Comparison of ENCODE assay signal across 11 cellular contexts in genomic region chr18:23232331-23232730, GRCh38.
A peak's percentile ranks its signal among the peaks of the same experiment; 100 is the strongest.
DNase-seq lines count a peak whose midpoint lies in the region; ATAC-seq and TF ChIP-seq lines count a peak whose summit lies in the region.
"Had no signal": no experiment of that assay in that cellular context is flagged by ENCODE, and none has a peak within 500 bp of the region (broad histone marks: within the 10 kb centered on the region; RNA-seq: fewer than 3 reads in every experiment).

No MANE protein-coding gene starts in this region.

- H3K4me3 ChIP-seq in CD8-positive, alpha-beta memory T cell (ENCODE audit: low read length) = no peak overlapping the region

- CTCF ChIA-PET in CD8-positive, alpha-beta memory T cell (lab: Charles Lee) = no interaction called here

- no peaks in the 10 kb centered on the region for H3K27me3 ChIP-seq in CD8-positive, alpha-beta memory T cell (ENCODE audit: insufficient read depth, low read length, poor library complexity, severe bottlenecking)

- H3K27me3 Mint-ChIP-seq in CD8-positive, alpha-beta memory T cell = peaks cover 0 to 1% of the 10 kb centered on the region in 2 donors
- no peaks in the 10 kb centered on the region for H3K27me3 Mint-ChIP-seq in activated naive CD8-positive, alpha-beta T cell treated with anti-CD3 and anti-CD28 coated beads, Interleukin-2, amount 10 ng/mL, durations not matched to agents 7 days and 5 days
- peaks cover 0 to 9% of the 10 kb centered on the region in 2 donors for H3K27me3 Mint-ChIP-seq in natural killer cell treated with Interleukin-12 subunit alpha and Interleukin-12 subunit beta and Interleukin-15 and Interleukin-18, amount 100 ng/mL, for 72 hours

- peak overlapping the region in 6 of 7 donors; percentile 22 to 63 (median 44) for H3K4me3 Mint-ChIP-seq in CD8-positive, alpha-beta memory T cell
- H3K4me3 Mint-ChIP-seq in activated naive CD8-positive, alpha-beta T cell treated with anti-CD3 and anti-CD28 coated beads, Interleukin-2, amount 10 ng/mL, durations not matched to agents 7 days and 5 days = no peak overlapping the region
- H3K4me3 Mint-ChIP-seq in natural killer cell treated with Interleukin-12 subunit alpha and Interleukin-12 subunit beta and Interleukin-15 and Interleukin-18, amount 100 ng/mL, for 72 hours = peak overlapping the region; percentile 73
- H3K4me3 Mint-ChIP-seq: nephron had no signal

- no peak for TF ChIP-seq CTCF in GM10266 (IDR thresholded peaks at IDR 0.05; ENCODE audit: control insufficient read depth, insufficient read depth, low read depth, missing control alignments)

- peak overlapping the region; percentile 10 to 99 (median 88) for H3K27ac Mint-ChIP-seq in CD8-positive, alpha-beta memory T cell
- H3K27ac Mint-ChIP-seq in activated naive CD8-positive, alpha-beta T cell treated with anti-CD3 and anti-CD28 coated beads, Interleukin-2, amount 10 ng/mL, durations not matched to agents 7 days and 5 days = peak overlapping the region; percentile 55
- peak overlapping the region; percentile 50 to 79 for H3K27ac Mint-ChIP-seq in natural killer cell treated with Interleukin-12 subunit alpha and Interleukin-12 subunit beta and Interleukin-15 and Interleukin-18, amount 100 ng/mL, for 72 hours

- no peaks in the 10 kb centered on the region for H3K9me3 Mint-ChIP-seq in CD8-positive, alpha-beta memory T cell
- peaks cover 4% of the 10 kb centered on the region for H3K9me3 Mint-ChIP-seq in activated naive CD8-positive, alpha-beta T cell treated with anti-CD3 and anti-CD28 coated beads, Interleukin-2, amount 10 ng/mL, durations not matched to agents 7 days and 5 days
- H3K9me3 Mint-ChIP-seq in natural killer cell treated with Interleukin-12 subunit alpha and Interleukin-12 subunit beta and Interleukin-15 and Interleukin-18, amount 100 ng/mL, for 72 hours = no peaks in the 10 kb centered on the region
- H3K9me3 Mint-ChIP-seq: nephron had no signal

- no peaks in the 10 kb centered on the region for H3K9me3 ChIP-seq in CD8-positive, alpha-beta memory T cell (ENCODE audit: low read length)

- H3K4me1 Mint-ChIP-seq in CD8-positive, alpha-beta memory T cell = peaks cover 17 to 51% (median 26%) of the 10 kb centered on the region in 3 donors
- H3K4me1 Mint-ChIP-seq in activated naive CD8-positive, alpha-beta T cell treated with anti-CD3 and anti-CD28 coated beads, Interleukin-2, amount 10 ng/mL, durations not matched to agents 7 days and 5 days = peaks cover 41% of the 10 kb centered on the region
- peaks cover 35 to 37% of the 10 kb centered on the region in 2 donors for H3K4me1 Mint-ChIP-seq in natural killer cell treated with Interleukin-12 subunit alpha and Interleukin-12 subunit beta and Interleukin-15 and Interleukin-18, amount 100 ng/mL, for 72 hours (ENCODE audit: low read depth in 2 of 2)

- no peaks in the 10 kb centered on the region for H3K36me3 ChIP-seq in CD8-positive, alpha-beta memory T cell (ENCODE audit: insufficient read depth, low read length)

- DNase-seq in CD8-positive, alpha-beta memory T cell = no peak
- DNase-seq in NAMALWA (ENCODE audit: low spot score) (peak; percentile 31), GM10266 (ENCODE audit: extremely low spot score) (no peak)
- DNase-seq in activated naive CD8-positive, alpha-beta T cell treated with anti-CD3 and anti-CD28 coated beads, Interleukin-2, amount 10 ng/mL, durations not matched to agents 7 days and 5 days = no peak
- no peak for DNase-seq in natural killer cell treated with Interleukin-12 subunit alpha and Interleukin-12 subunit beta and Interleukin-15 and Interleukin-18, amount 100 ng/mL, for 72 hours (ENCODE audit: low spot score)
- no peak for DNase-seq in activated CD4-positive, CD25-positive, alpha-beta regulatory T cell (lab: John Stamatoyannopoulos, UW)
- DNase-seq: activated CD4-positive, alpha-beta T cell treated with anti-CD3 and anti-CD28 coated beads, Interleukin-2, amount 50 U/mL, for 4 hours; SIG-M5 had no signal

- H3K27ac ChIP-seq in CD8-positive, alpha-beta memory T cell (ENCODE audit: low read depth, low read length) = peak overlapping the region; percentile 2

- peaks cover 19% of the 10 kb centered on the region for H3K4me1 ChIP-seq in CD8-positive, alpha-beta memory T cell (ENCODE audit: insufficient read depth, low read length)

- H3K36me3 Mint-ChIP-seq in CD8-positive, alpha-beta memory T cell = no peaks in the 10 kb centered on the region
- peaks cover 15% of the 10 kb centered on the region for H3K36me3 Mint-ChIP-seq in activated naive CD8-positive, alpha-beta T cell treated with anti-CD3 and anti-CD28 coated beads, Interleukin-2, amount 10 ng/mL, durations not matched to agents 7 days and 5 days
- H3K36me3 Mint-ChIP-seq in natural killer cell treated with Interleukin-12 subunit alpha and Interleukin-12 subunit beta and Interleukin-15 and Interleukin-18, amount 100 ng/mL, for 72 hours = no peaks in the 10 kb centered on the region

- ATAC-seq in activated naive CD8-positive, alpha-beta T cell treated with anti-CD3 and anti-CD28 coated beads, Interleukin-2, amount 10 ng/mL, durations not matched to agents 7 days and 5 days (ENCODE audit: low read depth) = no peak
- no peak for ATAC-seq in natural killer cell treated with Interleukin-12 subunit alpha and Interleukin-12 subunit beta and Interleukin-15 and Interleukin-18, amount 100 ng/mL, for 72 hours
- ATAC-seq in GM21723 (IDR thresholded peaks at IDR 0.05; ENCODE audit: unreplicated experiment) (no peak), GM21360 (IDR thresholded peaks at IDR 0.05; ENCODE audit: unreplicated experiment) (no peak)

- POLR2A ChIA-PET in CD8-positive, alpha-beta memory T cell (lab: Charles Lee) = no interaction called here
- POLR2A ChIA-PET in activated naive CD8-positive, alpha-beta T cell treated with anti-CD3 and anti-CD28 coated beads, Interleukin-2, amount 10 ng/mL, durations not matched to agents 7 days and 5 days (lab: Charles Lee) = no interaction called here
